23 cellular contexts compared by ENCODE assay signal in the genomic region with DNA sequence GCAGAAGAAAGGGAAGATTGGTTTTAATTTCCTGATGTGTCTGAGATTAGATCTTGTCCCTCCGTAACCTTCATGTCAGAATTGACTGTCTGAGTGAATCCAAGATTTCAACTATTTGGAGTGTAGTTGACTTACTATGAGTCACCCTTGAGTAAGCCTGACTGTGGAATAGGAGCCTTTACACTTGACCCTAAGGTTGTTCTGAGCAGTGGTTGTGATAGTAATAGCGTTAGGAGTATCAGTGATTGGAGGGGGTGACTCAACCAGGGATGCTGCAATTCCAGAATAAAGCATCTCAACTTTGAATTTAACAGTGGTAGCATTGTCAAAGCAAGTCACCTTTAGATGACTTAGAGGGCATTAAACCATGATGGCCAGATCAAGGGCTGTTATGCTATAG.
"Had no signal": no experiment of that assay in that cellular context is flagged by ENCODE, and none has a peak within 500 bp of the region (broad histone marks: within the 10 kb centered on the region; RNA-seq: fewer than 3 reads in every experiment).

No MANE protein-coding gene starts in this region.

- H3K27me3 ChIP-seq: hepatocyte, right lobe of liver, tibial artery had no signal

- H3K4me3 ChIP-seq: coronary artery, hepatocyte, right lobe of liver, skin epidermis, tibial artery had no signal

- H3K27ac ChIP-seq: coronary artery, epithelial cell of prostate, hepatocyte, right lobe of liver, skin epidermis, tibial artery, VCaP had no signal

- H3K4me2 ChIP-seq: hepatocyte had no signal

- H3K36me3 Mint-ChIP-seq: activated CD8-positive, alpha-beta memory T cell treated with anti-CD3 and anti-CD28 coated beads, Interleukin-2, amount 10 ng/mL, durations not matched to agents 7 days and 5 days; activated naive CD4-positive, alpha-beta T cell treated with anti-CD3 and anti-CD28 coated beads, Interleukin-2, amount 10 ng/mL, durations not matched to agents 7 days and 5 days; naive B cell; stimulated activated effector memory CD8-positive, alpha-beta T cell treated with anti-CD3 and anti-CD28 coated beads, Interleukin-12 subunit alpha, Interleukin-12 subunit beta, amount 100 ng/mL, for 72 hours had no signal

- H3K9me3 Mint-ChIP-seq: activated CD4-positive, alpha-beta T cell treated with anti-CD3 and anti-CD28 coated beads, Interleukin-2, amount 10 ng/mL, durations not matched to agents 24 days and 14 days; activated naive CD4-positive, alpha-beta T cell treated with anti-CD3 and anti-CD28 coated beads, Interleukin-2, amount 10 ng/mL, durations not matched to agents 7 days and 5 days had no signal

- H2AFZ ChIP-seq: hepatocyte had no signal

- H3K79me2 ChIP-seq: hepatocyte had no signal

- H3K9me3 ChIP-seq: right lobe of liver, tibial artery had no signal

- ATAC-seq: activated CD4-positive, CD25-positive, alpha-beta regulatory T cell treated with anti-CD3 and anti-CD28 coated beads, Interleukin-2, amount 50 U/mL, for 24 hours; activated CD8-positive, alpha-beta memory T cell treated with anti-CD3 and anti-CD28 coated beads, Interleukin-2, amount 10 ng/mL, durations not matched to agents 7 days and 5 days; left cardiac atrium; right lobe of liver; stimulated activated effector memory CD8-positive, alpha-beta T cell treated with anti-CD3 and anti-CD28 coated beads, Interleukin-12 subunit alpha, Interleukin-12 subunit beta, amount 100 ng/mL, for 72 hours; stimulated activated naive CD8-positive, alpha-beta T cell treated with anti-CD3 and anti-CD28 coated beads, Interleukin-15, amount 100 ng/mL, for 72 hours had no signal

- H3K36me3 ChIP-seq: right lobe of liver, tibial artery had no signal

- H3K4me3 Mint-ChIP-seq: activated CD4-positive, alpha-beta memory T cell treated with anti-CD3 and anti-CD28 coated beads, Interleukin-2, amount 10 ng/mL, durations not matched to agents 7 days and 5 days; activated CD4-positive, alpha-beta T cell treated with anti-CD3 and anti-CD28 coated beads, Interleukin-2, amount 10 ng/mL, durations not matched to agents 24 days and 14 days; activated CD8-positive, alpha-beta memory T cell treated with anti-CD3 and anti-CD28 coated beads, Interleukin-2, amount 10 ng/mL, durations not matched to agents 7 days and 5 days; activated naive CD4-positive, alpha-beta T cell treated with anti-CD3 and anti-CD28 coated beads, Interleukin-2, amount 10 ng/mL, durations not matched to agents 7 days and 5 days; naive B cell; stimulated activated effector memory CD8-positive, alpha-beta T cell treated with anti-CD3 and anti-CD28 coated beads, Interleukin-12 subunit alpha, Interleukin-12 subunit beta, amount 100 ng/mL, for 72 hours; stimulated activated naive CD8-positive, alpha-beta T cell treated with anti-CD3 and anti-CD28 coated beads, Interleukin-15, amount 100 ng/mL, for 72 hours; T-helper 2 cell treated with Interferon-gamma antibody and Interleukin-4, amounts not matched to agents 5 μg/mL and 100 μg/mL, for 36 hours had no signal

- H3K4me1 Mint-ChIP-seq: activated CD4-positive, alpha-beta memory T cell treated with anti-CD3 and anti-CD28 coated beads, Interleukin-2, amount 10 ng/mL, durations not matched to agents 7 days and 5 days; activated CD4-positive, alpha-beta T cell treated with anti-CD3 and anti-CD28 coated beads, Interleukin-2, amount 10 ng/mL, durations not matched to agents 24 days and 14 days; activated CD8-positive, alpha-beta memory T cell treated with anti-CD3 and anti-CD28 coated beads, Interleukin-2, amount 10 ng/mL, durations not matched to agents 7 days and 5 days; activated naive CD4-positive, alpha-beta T cell treated with anti-CD3 and anti-CD28 coated beads, Interleukin-2, amount 10 ng/mL, durations not matched to agents 7 days and 5 days; naive B cell; stimulated activated effector memory CD8-positive, alpha-beta T cell treated with anti-CD3 and anti-CD28 coated beads, Interleukin-12 subunit alpha, Interleukin-12 subunit beta, amount 100 ng/mL, for 72 hours; stimulated activated naive CD8-positive, alpha-beta T cell treated with anti-CD3 and anti-CD28 coated beads, Interleukin-15, amount 100 ng/mL, for 72 hours had no signal

- H3K27me3 Mint-ChIP-seq: activated CD4-positive, alpha-beta memory T cell treated with anti-CD3 and anti-CD28 coated beads, Interleukin-2, amount 10 ng/mL, durations not matched to agents 7 days and 5 days; activated CD4-positive, alpha-beta T cell treated with anti-CD3 and anti-CD28 coated beads, Interleukin-2, amount 10 ng/mL, durations not matched to agents 24 days and 14 days; activated CD8-positive, alpha-beta memory T cell treated with anti-CD3 and anti-CD28 coated beads, Interleukin-2, amount 10 ng/mL, durations not matched to agents 7 days and 5 days; activated naive CD4-positive, alpha-beta T cell treated with anti-CD3 and anti-CD28 coated beads, Interleukin-2, amount 10 ng/mL, durations not matched to agents 7 days and 5 days; naive B cell; stimulated activated naive CD8-positive, alpha-beta T cell treated with anti-CD3 and anti-CD28 coated beads, Interleukin-15, amount 100 ng/mL, for 72 hours had no signal

- DNase-seq: activated CD4-positive, alpha-beta memory T cell treated with anti-CD3 and anti-CD28 coated beads, Interleukin-2, amount 10 ng/mL, durations not matched to agents 7 days and 5 days; activated CD4-positive, alpha-beta T cell treated with anti-CD3 and anti-CD28 coated beads, Interleukin-2, amount 10 ng/mL, durations not matched to agents 24 days and 14 days; activated CD8-positive, alpha-beta memory T cell treated with anti-CD3 and anti-CD28 coated beads, Interleukin-2, amount 10 ng/mL, durations not matched to agents 7 days and 5 days; activated effector memory CD4-positive, alpha-beta T cell treated with anti-CD3 and anti-CD28 coated beads, Interleukin-2, amount 50 U/mL, for 16 hours; activated naive CD4-positive, alpha-beta T cell treated with anti-CD3 and anti-CD28 coated beads, Interleukin-2, amount 10 ng/mL, durations not matched to agents 7 days and 5 days; activated T-cell treated with anti-CD3 and anti-CD28 coated beads for 4 hours; amygdala; cerebellar nuclear complex; left cardiac atrium; naive B cell; occipital lobe; right lobe of liver; stimulated activated CD4-positive, alpha-beta T cell treated with anti-CD3 and anti-CD28 coated beads, Interleukin-1b, Interleukin-23, amount 100 ng/mL, for 48 hours; stimulated activated naive CD8-positive, alpha-beta T cell treated with anti-CD3 and anti-CD28 coated beads, Interleukin-15, amount 100 ng/mL, for 72 hours; tibial artery had no signal

- H3K27ac Mint-ChIP-seq: activated CD4-positive, alpha-beta memory T cell treated with anti-CD3 and anti-CD28 coated beads, Interleukin-2, amount 10 ng/mL, durations not matched to agents 7 days and 5 days; activated CD4-positive, alpha-beta T cell treated with anti-CD3 and anti-CD28 coated beads, Interleukin-2, amount 10 ng/mL, durations not matched to agents 24 days and 14 days; activated CD8-positive, alpha-beta memory T cell treated with anti-CD3 and anti-CD28 coated beads, Interleukin-2, amount 10 ng/mL, durations not matched to agents 7 days and 5 days; activated naive CD4-positive, alpha-beta T cell treated with anti-CD3 and anti-CD28 coated beads, Interleukin-2, amount 10 ng/mL, durations not matched to agents 7 days and 5 days; naive B cell; stimulated activated effector memory CD8-positive, alpha-beta T cell treated with anti-CD3 and anti-CD28 coated beads, Interleukin-12 subunit alpha, Interleukin-12 subunit beta, amount 100 ng/mL, for 72 hours; T-helper 2 cell treated with Interferon-gamma antibody and Interleukin-4, amounts not matched to agents 5 μg/mL and 100 μg/mL, for 36 hours had no signal

- H3K4me1 ChIP-seq: right lobe of liver, tibial artery had no signal
